In genomic region chr18:21904856-21905255, GRCh38 we compare ENCODE assay signal across 29 cellular contexts.
DNase-seq lines count a peak whose midpoint lies in the region; TF ChIP-seq lines count a peak whose summit lies in the region.
"Had no signal": no experiment of that assay in that cellular context is flagged by ENCODE, and none has a peak within 500 bp of the region (broad histone marks: within the 10 kb centered on the region; RNA-seq: fewer than 3 reads in every experiment).

No MANE protein-coding gene starts in this region.

- TF ChIP-seq CTCF in BE2C (IDR thresholded peaks at IDR 0.05; ENCODE audit: low read depth, low read length) (no peak), esophagus muscularis mucosa (IDR thresholded peaks at IDR 0.05) (no peak), glutamatergic neuron (IDR thresholded peaks at IDR 0.05; ENCODE audit: partially characterized antibody, unreplicated experiment) (no peak), Caco-2 (IDR thresholded peaks at IDR 0.05; ENCODE audit: insufficient read depth in 1 of 2, low read depth in 1 of 2, low read length in 1 of 2, severe bottlenecking in 1 of 2, unreplicated experiment in 1 of 2) (no peak), Peyer's patch (IDR thresholded peaks at IDR 0.05) (no peak)

- H3K4me1 Mint-ChIP-seq in glutamatergic neuron (ENCODE audit: low read depth, unreplicated experiment): no peaks in the 10 kb centered on the region
- peaks cover 7% of the 10 kb centered on the region for H3K4me1 Mint-ChIP-seq in Caco-2 (ENCODE audit: low read depth, unreplicated experiment)
- H3K4me1 Mint-ChIP-seq: activated CD4-positive, alpha-beta memory T cell treated with anti-CD3 and anti-CD28 coated beads, Interleukin-2, amount 10 ng/mL, durations not matched to agents 7 days and 5 days; immature natural killer cell; naive B cell; T-helper 17 cell had no signal

- no peak overlapping the region for H3K27ac ChIP-seq in esophagus muscularis mucosa (replicated peaks in 1 of 4)
- H3K27ac ChIP-seq in Peyer's patch: no peak overlapping the region
- H3K27ac ChIP-seq: HL-60, SK-N-MC, stomach, tibial artery had no signal

- H3K36me3 Mint-ChIP-seq in glutamatergic neuron (ENCODE audit: unreplicated experiment) (no peaks in the 10 kb centered on the region), Caco-2 (ENCODE audit: insufficient read depth, unreplicated experiment) (no peaks in the 10 kb centered on the region)
- H3K36me3 Mint-ChIP-seq: immature natural killer cell, naive B cell had no signal

- H3K27me3 ChIP-seq in BE2C (no peaks in the 10 kb centered on the region), esophagus muscularis mucosa (no peaks in the 10 kb centered on the region), Caco-2 (replicated peaks; ENCODE audit: control insufficient read depth, insufficient read depth, low read length) (no peaks in the 10 kb centered on the region), Peyer's patch (no peaks in the 10 kb centered on the region)
- H3K27me3 ChIP-seq: stomach, tibial artery had no signal

- POLR2A ChIA-PET in Caco-2 (lab: Charles Lee): no interaction called here

- H3K4me3 ChIP-seq in BE2C (ENCODE audit: low read depth, low read length) (no peak overlapping the region), esophagus muscularis mucosa (no peak overlapping the region), Caco-2 (ENCODE audit: low read depth, low read length) (no peak overlapping the region), Peyer's patch (no peak overlapping the region)
- H3K4me3 ChIP-seq: SK-N-MC, smooth muscle cell, stomach, tibial artery had no signal

- peak; percentile 25 for DNase-seq in BE2C
- DNase-seq in NCI-H1092 (lab: John Stamatoyannopoulos, UW): peak; percentile 4
- peak; percentile 78 for DNase-seq in esophagus muscularis mucosa (ENCODE audit: extremely low spot score)
- peak; percentile 82 for DNase-seq in posterior vena cava (ENCODE audit: low spot score)
- no peak for DNase-seq in glutamatergic neuron
- no peak for DNase-seq in Caco-2
- no peak for DNase-seq in Peyer's patch
- DNase-seq: activated CD4-positive, alpha-beta memory T cell treated with anti-CD3 and anti-CD28 coated beads, Interleukin-2, amount 10 ng/mL, durations not matched to agents 7 days and 5 days; activated CD4-positive, alpha-beta T cell treated with anti-CD3 and anti-CD28 coated beads for 1 hour; activated CD8-positive, alpha-beta memory T cell treated with anti-CD3 and anti-CD28 coated beads, Interleukin-2, amount 50 U/mL, for 48 hours; activated naive CD4-positive, alpha-beta T cell treated with anti-CD3 and anti-CD28 coated beads, Interleukin-2, amount 50 U/mL, for 16 hours; aorta; C1 segment of cervical spinal cord; Calu3; endodermal cell; hippocampal formation; immature natural killer cell; Kasumi-1; naive B cell; NCI-H1694 treated with DMSO at 0.1 percent for 48 hours; NCI-H2171; NCI-H524 treated with DMSO at 0.1 percent for 48 hours; stimulated activated CD4-positive, alpha-beta T cell treated with anti-CD3 and anti-CD28 coated beads, Interleukin-2, amount 100 ng/mL, for 24 hours; stomach; T-helper 17 cell; tibial artery had no signal

- H3K27ac Mint-ChIP-seq in glutamatergic neuron (ENCODE audit: unreplicated experiment) (no peak overlapping the region), Caco-2 (ENCODE audit: unreplicated experiment) (no peak overlapping the region)
- H3K27ac Mint-ChIP-seq: activated CD4-positive, alpha-beta memory T cell treated with anti-CD3 and anti-CD28 coated beads, Interleukin-2, amount 10 ng/mL, durations not matched to agents 7 days and 5 days; endodermal cell; immature natural killer cell; naive B cell; T-helper 17 cell had no signal

- 11% methylated on average over 6 of the region's 6 CpGs for WGBS in esophagus muscularis mucosa

- intact Hi-C loops in esophagus muscularis mucosa (cut with DNase I): loop anchor here (5.0 kb wide), 1 partner anchor 52 kb away; no protein-coding TSS in a partner anchor
- intact Hi-C loops in posterior vena cava (cut with DNase I): loop anchor here in 1 of 2 donors (10.0 kb wide), 1 partner anchor 260 kb away; the partner anchor contains the start of gene GATA6
- intact Hi-C loops in Caco-2 (cut with micrococcal nuclease; ENCODE audit: unreplicated experiment): no loop called here

- TF ChIP-seq POLR2A in esophagus muscularis mucosa (IDR thresholded peaks at IDR 0.05; ENCODE audit: low read depth) (no peak), Peyer's patch (IDR thresholded peaks at IDR 0.05) (no peak)

- H3K4me3 Mint-ChIP-seq in glutamatergic neuron (ENCODE audit: unreplicated experiment) (no peak overlapping the region), Caco-2 (ENCODE audit: unreplicated experiment) (no peak overlapping the region)
- H3K4me3 Mint-ChIP-seq: activated CD4-positive, alpha-beta memory T cell treated with anti-CD3 and anti-CD28 coated beads, Interleukin-2, amount 10 ng/mL, durations not matched to agents 7 days and 5 days; endodermal cell; immature natural killer cell; naive B cell; T-helper 17 cell had no signal

- H3K4me1 ChIP-seq in BE2C: no peaks in the 10 kb centered on the region
- peaks cover 0 to 30% (median 24%) of the 10 kb centered on the region in 4 donors for H3K4me1 ChIP-seq in esophagus muscularis mucosa
- no peaks in the 10 kb centered on the region for H3K4me1 ChIP-seq in Caco-2
- H3K4me1 ChIP-seq in Peyer's patch: peaks cover 0 to 23% (median 0%) of the 10 kb centered on the region in 4 donors
- H3K4me1 ChIP-seq: tibial artery had no signal

- H3K36me3 ChIP-seq in BE2C (no peaks in the 10 kb centered on the region), esophagus muscularis mucosa (no peaks in the 10 kb centered on the region), Caco-2 (ENCODE audit: control insufficient read depth, insufficient read depth, low read length) (no peaks in the 10 kb centered on the region), Peyer's patch (no peaks in the 10 kb centered on the region)
- H3K36me3 ChIP-seq: stomach, tibial artery had no signal

- CTCF ChIA-PET in Caco-2 (lab: Charles Lee): no interaction called here

- BruUV-seq in Caco-2 (replicated peaks; lab: Mats Ljungman, UMichigan): no TSS peak

- H3K27me3 Mint-ChIP-seq in glutamatergic neuron (ENCODE audit: unreplicated experiment) (peaks cover 4% of the 10 kb centered on the region), Caco-2 (ENCODE audit: insufficient read depth, unreplicated experiment) (no peaks in the 10 kb centered on the region)

- H3K9me3 Mint-ChIP-seq in glutamatergic neuron (ENCODE audit: unreplicated experiment): no peaks in the 10 kb centered on the region
- H3K9me3 Mint-ChIP-seq in Caco-2 (ENCODE audit: unreplicated experiment): no peaks in the 10 kb centered on the region
- H3K9me3 Mint-ChIP-seq: activated CD4-positive, alpha-beta memory T cell treated with anti-CD3 and anti-CD28 coated beads, Interleukin-2, amount 10 ng/mL, durations not matched to agents 7 days and 5 days; endodermal cell; immature natural killer cell; naive B cell had no signal

- H3K9me3 ChIP-seq in BE2C: no peaks in the 10 kb centered on the region
- H3K9me3 ChIP-seq in esophagus muscularis mucosa: no peaks in the 10 kb centered on the region
- no peaks in the 10 kb centered on the region for H3K9me3 ChIP-seq in Caco-2
- no peaks in the 10 kb centered on the region for H3K9me3 ChIP-seq in Peyer's patch
- H3K9me3 ChIP-seq: stomach, tibial artery had no signal

- TF ChIP-seq EP300 in esophagus muscularis mucosa (IDR thresholded peaks at IDR 0.05): no peak

Comparison
In these comparisons a context has a peak if more than half of its experiments do, and no peak if none do; other contexts are left out.
1. DNase-seq: peak in BE2C (single experiment), NCI-H1092 (single experiment), esophagus muscularis mucosa (single experiment) and posterior vena cava (single experiment); none in glutamatergic neuron (single experiment), Caco-2 (0 of 2) and Peyer's patch (0 of 3).